In the genomic region with DNA sequence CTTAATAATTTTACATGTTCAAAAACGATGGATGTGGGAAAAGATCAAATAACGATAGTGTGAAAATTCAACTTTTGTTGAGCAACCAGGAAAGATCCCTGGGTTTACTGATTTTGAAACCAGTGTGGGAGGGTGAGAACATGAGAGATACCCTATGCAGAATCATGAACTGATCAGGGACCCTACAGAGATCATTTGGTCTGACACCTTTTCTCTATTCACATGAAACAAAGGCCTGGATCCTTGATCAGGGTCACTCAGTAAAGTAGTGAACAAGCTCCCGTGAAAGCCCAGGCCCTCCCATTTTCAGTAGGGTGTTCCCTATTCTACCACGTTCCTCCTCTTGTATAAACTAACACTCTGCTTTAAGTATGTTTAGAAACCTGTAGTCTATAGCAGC, we compare ENCODE assay signal across 14 cellular contexts.
"Had no signal": no experiment of that assay in that cellular context is flagged by ENCODE, and none has a peak within 500 bp of the region (broad histone marks: within the 10 kb centered on the region; RNA-seq: fewer than 3 reads in every experiment).

No MANE protein-coding gene starts in this region.

- FAIRE-seq: colon, endometrium, keratinocyte had no signal

- DNase-seq: activated CD4-positive, alpha-beta T cell treated with anti-CD3 and anti-CD28 coated beads, Interleukin-2, amount 50 U/mL, for 48 hours; activated naive CD4-positive, alpha-beta T cell treated with anti-CD3 and anti-CD28 coated beads, Interleukin-2, amount 50 U/mL, for 16 hours; amygdala; body of pancreas; caudate nucleus; ovary; SW 1271; T-helper 9 cell had no signal

- ATAC-seq: body of pancreas, esophagus mucosa, left lobe of liver, sciatic nerve had no signal
